In the genomic region with DNA sequence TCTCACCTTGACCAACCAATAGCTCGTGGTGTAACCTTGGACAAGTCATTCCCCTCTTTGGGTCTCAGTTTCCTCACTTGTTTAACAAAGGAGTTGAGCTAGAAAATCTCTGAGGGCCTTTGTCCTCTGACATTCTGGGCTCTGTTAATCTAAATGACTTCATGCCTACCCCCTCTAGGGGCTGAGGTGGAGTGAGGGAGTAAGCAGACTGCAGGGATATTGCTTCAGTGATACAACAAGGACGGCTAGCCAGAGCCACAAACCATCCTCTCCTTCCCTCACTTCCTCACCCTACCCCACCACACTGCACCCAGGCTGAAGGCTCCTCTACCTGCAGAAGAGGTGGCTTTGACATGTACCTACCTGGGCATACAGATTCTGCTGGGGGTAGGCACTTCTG, we compare ENCODE assay signal across 1 cellular context.
TF ChIP-seq lines count a peak whose summit lies in the region.

No MANE protein-coding gene starts in this region.

TF ChIP-seq in IMR-90, 13 proteins besides CTCF, POLR2A, EP300 and RAD21 (continued from another document):
- no peak for TF ChIP-seq CHD1 (IDR thresholded peaks at IDR 0.05; ENCODE audit: low read depth, low read length)
- no peak for TF ChIP-seq RFX5 (IDR thresholded peaks at IDR 0.05; ENCODE audit: low read depth, low read length)
- TF ChIP-seq NFE2L2 (IDR thresholded peaks at IDR 0.05; ENCODE audit: low read depth, low read length): no peak
- TF ChIP-seq MAFK (IDR thresholded peaks at IDR 0.05; ENCODE audit: low read depth, low read length): no peak
- TF ChIP-seq, protein P1, sequence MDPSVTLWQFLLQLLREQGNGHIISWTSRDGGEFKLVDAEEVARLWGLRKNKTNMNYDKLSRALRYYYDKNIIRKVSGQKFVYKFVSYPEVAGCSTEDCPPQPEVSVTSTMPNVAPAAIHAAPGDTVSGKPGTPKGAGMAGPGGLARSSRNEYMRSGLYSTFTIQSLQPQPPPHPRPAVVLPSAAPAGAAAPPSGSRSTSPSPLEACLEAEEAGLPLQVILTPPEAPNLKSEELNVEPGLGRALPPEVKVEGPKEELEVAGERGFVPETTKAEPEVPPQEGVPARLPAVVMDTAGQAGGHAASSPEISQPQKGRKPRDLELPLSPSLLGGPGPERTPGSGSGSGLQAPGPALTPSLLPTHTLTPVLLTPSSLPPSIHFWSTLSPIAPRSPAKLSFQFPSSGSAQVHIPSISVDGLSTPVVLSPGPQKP (IDR thresholded peaks at IDR 0.05; ENCODE audit: borderline replicate concordance, low read depth, low read length): no peak
- no peak for TF ChIP-seq CEBPB (IDR thresholded peaks at IDR 0.05; ENCODE audit: low read depth, low read length)
- no peak for TF ChIP-seq RCOR1 (IDR thresholded peaks at IDR 0.05; ENCODE audit: insufficient replicate concordance, low read length)
